1 cellular context compared by ENCODE assay signal in genomic region chr4:102479832-102480231, GRCh38. TPM values are rescaled to one million over a fixed set of nuclear protein-coding genes. Genes with fewer than 3 reads are reported as not detected.
DNase-seq lines count a peak whose midpoint lies in the region; ATAC-seq, FAIRE-seq and TF ChIP-seq lines count a peak whose summit lies in the region.
"Not testable (repeated sequence)": the region's sequence is repeated elsewhere in the genome, so short reads cannot be mapped to it uniquely, and the experiment has no call there.

No MANE protein-coding gene starts in this region.

- not testable (repeated sequence) for H3K4me2 ChIP-seq in K562 (ENCODE audit: insufficient read depth, low read length)

- not testable (repeated sequence) for H2AFZ ChIP-seq in K562 (ENCODE audit: low read depth, low read length)

- BruUV-seq in K562 (replicated peaks; lab: Mats Ljungman, UMichigan), result not testable (repeated sequence)

- not testable (repeated sequence) for FAIRE-seq in K562 (lab: Jason Lieb, UNC)

- H4K20me1 ChIP-seq in K562 (replicated peaks; ENCODE audit: control insufficient read depth, insufficient read depth, low read length), result not testable (repeated sequence)

- not testable (repeated sequence) for H3K9me1 ChIP-seq in K562 (ENCODE audit: control insufficient read depth, insufficient read depth, low read length)

- not testable (repeated sequence) for ATAC-seq in K562

- CTCF ChIA-PET in K562 (lab: Yijun Ruan, JAX; ENCODE audit: low intra/inter-chr PET ratio), result not testable (repeated sequence)

- H3K79me2 ChIP-seq in K562 (ENCODE audit: control insufficient read depth, insufficient read depth, low read length), result not testable (repeated sequence)

- in situ Hi-C loops in K562 (cut with MboI), result not testable (repeated sequence)

- H3K27me3 ChIP-seq in K562 (ENCODE audit: control insufficient read depth in 2 of 2, insufficient read depth in 2 of 2, low read length in 2 of 2), result not testable (repeated sequence)

- not testable (repeated sequence) for TF ChIP-seq CTCF in K562 (IDR thresholded peaks at IDR 0.05 in 2 of 3, conservative IDR thresholded peaks at IDR 0.05 in 1 of 3; ENCODE audit: insufficient read depth in 2 of 3, low read depth in 1 of 3, low read length in 3 of 3)

- not testable (repeated sequence) for TF ChIP-seq RAD21 in K562 (CRISPR knock-in tag; conservative IDR thresholded peaks at IDR 0.05 in 1 of 2, IDR thresholded peaks at IDR 0.05 in 1 of 2)

- 31% methylated on average over 1 of the region's 2 CpGs for WGBS in K562 (ENCODE audit: insufficient coverage, low coverage, missing lambda C conversion rate)

- not testable (repeated sequence) for H3K4me1 ChIP-seq in K562 (replicated peaks in 1 of 2; ENCODE audit: control insufficient read depth in 2 of 2, insufficient read depth in 2 of 2, low read length in 2 of 2)

- H3K36me3 ChIP-seq in K562 (ENCODE audit: control insufficient read depth, insufficient read depth, low read length), result not testable (repeated sequence)

- POLR2A ChIA-PET in K562 (lab: Yijun Ruan, JAX), result not testable (repeated sequence)

- not testable (repeated sequence) for H3K9me3 ChIP-seq in K562 (replicated peaks; ENCODE audit: control insufficient read depth, insufficient read depth, low read depth, low read length)

- not testable (repeated sequence) for DNase-seq in K562 (ENCODE audit: extremely low read depth in 1 of 4, low spot score in 3 of 4)

- not testable (repeated sequence) for TF ChIP-seq EP300 in K562 (IDR thresholded peaks at IDR 0.05; ENCODE audit: low read length)

- H3K27ac ChIP-seq in K562 (ENCODE audit: extremely low read depth, low read depth, low read length), result not testable (repeated sequence)

- intact Hi-C loops in K562 (cut with micrococcal nuclease), result not testable (repeated sequence)

- H3K9ac ChIP-seq in K562 (ENCODE audit: insufficient read depth in 1 of 2, low read depth in 2 of 2, low read length in 2 of 2), result not testable (repeated sequence)

- not testable (repeated sequence) for TF ChIP-seq POLR2A in K562 (conservative IDR thresholded peaks at IDR 0.05)

- not testable (repeated sequence) for H3K4me3 ChIP-seq in K562

TF ChIP-seq in K562, 482 proteins besides CTCF, POLR2A, EP300 and RAD21:
- TF ChIP-seq ZNF507 (tag; conservative IDR thresholded peaks at IDR 0.05), result peak; percentile 94
- 0 out of 2 replicates have a peak, but pooled peaks have one; percentile 33 for TF ChIP-seq ZNF354B (CRISPR knock-in tag; IDR thresholded peaks at IDR 0.05)

RNA-seq across cellular contexts. Expression of gene NFKB1, which starts 21.3 kb away (rescaled TPM):
- 8.8 and 9.8 TPM in 2 replicates for total RNA-seq in K562 (2011; cell fraction: chromatin; rRNA removed; ENCODE audit: low replicate concordance)
- total RNA-seq in K562 (2011; cell fraction: nucleolus; rRNA removed), result 3.9 and 4.5 TPM in 2 replicates
- 9.4 and 11.4 TPM in 2 replicates for total RNA-seq in K562 (2011; cell fraction: nucleoplasm; rRNA removed)
- 7.2 and 9.6 TPM in 2 replicates for total RNA-seq in K562 (2014; rRNA removed)
- 10.3 and 10.6 TPM in 2 replicates for total RNA-seq in K562 (2014; rRNA removed; fragmentation: Illumina TruSeq; extraction: Trizol)
- 11.5 and 11.8 TPM in 2 replicates for total RNA-seq in K562 (2015; rRNA removed; fragmentation: Illumina TruSeq; extraction: Trizol)
- total RNA-seq in K562 (2021), result 13.8 and 14.5 TPM in 2 replicates
- polyA plus RNA-seq in K562 (2011; rRNA removed), result 5.8 and 10.5 TPM in 2 replicates
- 5.4 and 7.1 TPM in 2 replicates for polyA plus RNA-seq in K562 (2011; cell fraction: cytosol; rRNA removed)
- polyA plus RNA-seq in K562 (2011; cell fraction: nucleus; rRNA removed), result 3.8 and 6.4 TPM in 2 replicates
- polyA plus RNA-seq in K562 (2012), result 9.7 and 13.3 TPM in 2 replicates
- 10.9 and 11.9 TPM in 2 replicates for polyA plus RNA-seq in K562 (2014; fragmentation: Illumina TruSeq; extraction: Trizol)
- 1 to 10 TPM; 2.4 to 3.2 TPM for polyA plus RNA-seq in K562 (2014; fragmentation: Nextera tagmentation; extraction: Ambion mirVana)
- polyA plus RNA-seq in K562 (2014; rRNA removed), result 8.2 and 8.5 TPM in 2 replicates
- 13.8 and 15.1 TPM in 2 replicates for polyA minus RNA-seq in K562 (2011; rRNA and poly(A)+ RNA removed)
- 5.5 and 7.8 TPM in 2 replicates for polyA minus RNA-seq in K562 (2011; cell fraction: cytosol; rRNA and poly(A)+ RNA removed)
- 4.8 and 6.1 TPM in 2 replicates for polyA minus RNA-seq in K562 (2011; cell fraction: nucleus; rRNA and poly(A)+ RNA removed)
